ENCODE assay signal across 30 cellular contexts in genomic region chr19:28065026-28065425, GRCh38.
DNase-seq lines count a peak whose midpoint lies in the region; ATAC-seq, FAIRE-seq and TF ChIP-seq lines count a peak whose summit lies in the region.
"Had no signal": no experiment of that assay in that cellular context is flagged by ENCODE, and none has a peak within 500 bp of the region (broad histone marks: within the 10 kb centered on the region; RNA-seq: fewer than 3 reads in every experiment).

No MANE protein-coding gene starts in this region.

- H3K27me3 Mint-ChIP-seq in activated T-helper 17 cell treated with anti-CD3 and anti-CD28 coated beads, Interleukin-2, amount 50 U/mL, for 72 hours = no peaks in the 10 kb centered on the region
- H3K27me3 Mint-ChIP-seq: activated CD8-positive, alpha-beta memory T cell treated with anti-CD3 and anti-CD28 coated beads, Interleukin-2, amount 10 ng/mL, durations not matched to agents 7 days and 5 days; central memory CD8-positive, alpha-beta T cell; dendritic cell treated with granulocyte-macrophage colony-stimulating factor and Interleukin-4, amounts not matched to agents 40 ng/mL and 50 ng/mL, for 4 days; IgD-negative memory B cell had no signal

- no peaks in the 10 kb centered on the region for H3K9me3 ChIP-seq in smooth muscle cell (replicated peaks; ENCODE audit: low read depth)
- H3K9me3 ChIP-seq: esophagus muscularis mucosa, left ventricle myocardium inferior, psoas muscle, tibial artery had no signal

- H3K27me3 ChIP-seq in H7 (ENCODE audit: control insufficient read depth, insufficient read depth, low read length) (no peaks in the 10 kb centered on the region), bronchial epithelial cell (ENCODE audit: control insufficient read depth, insufficient read depth, low read length) (no peaks in the 10 kb centered on the region), smooth muscle cell (ENCODE audit: low read depth) (no peaks in the 10 kb centered on the region)
- H3K27me3 ChIP-seq: esophagus muscularis mucosa, heart right ventricle, sigmoid colon, tibial artery had no signal

- no peaks in the 10 kb centered on the region for H3K9me3 Mint-ChIP-seq in activated T-helper 17 cell treated with anti-CD3 and anti-CD28 coated beads, Interleukin-2, amount 50 U/mL, for 72 hours
- H3K9me3 Mint-ChIP-seq: activated T-cell treated with anti-CD3 and anti-CD28 coated beads, Interleukin-2, amount 50 U/mL, for 4 hours; central memory CD8-positive, alpha-beta T cell; mesothelial cell of epicardium had no signal

- peak overlapping the region; percentile 15 for H3K27ac ChIP-seq in smooth muscle cell (ENCODE audit: low read depth)
- H3K27ac ChIP-seq: esophagus muscularis mucosa, heart right ventricle, left ventricle myocardium inferior, psoas muscle, sigmoid colon, SK-N-MC, tibial artery had no signal

- H2AFZ ChIP-seq in smooth muscle cell (ENCODE audit: low read depth) = no peak overlapping the region

- H3K79me2 ChIP-seq in smooth muscle cell (ENCODE audit: low read depth) = no peaks in the 10 kb centered on the region

- no peak overlapping the region for H3K4me3 ChIP-seq in H7 (ENCODE audit: insufficient read depth, low read depth, low read length)
- H3K4me3 ChIP-seq in bronchial epithelial cell (ENCODE audit: low read depth, low read length) = no peak overlapping the region
- no peak overlapping the region for H3K4me3 ChIP-seq in smooth muscle cell
- H3K4me3 ChIP-seq: esophagus muscularis mucosa, heart right ventricle, left ventricle myocardium inferior, psoas muscle, sigmoid colon, SK-N-MC, tibial artery had no signal

- no peaks in the 10 kb centered on the region for H4K20me1 ChIP-seq in smooth muscle cell (ENCODE audit: low read depth)

- 5% methylated on average over 1 of the region's 1 CpG for WGBS in smooth muscle cell (ENCODE audit: low lambda C conversion rate)

- DNase-seq in H7 (peak; percentile 21), bronchial epithelial cell (ENCODE audit: low read depth) (peak; percentile 18), iris pigment epithelial cell (ENCODE audit: low read depth) (peak; percentile 5), smooth muscle cell (lab: John Stamatoyannopoulos, UW; ENCODE audit: unreplicated experiment) (no peak), NCI-H1105 (lab: John Stamatoyannopoulos, UW) (no peak), frontal cortex (ENCODE audit: low spot score in 2 of 2) (no peak)
- DNase-seq: activated CD4-positive, alpha-beta T cell treated with anti-CD3 and anti-CD28 coated beads, Interleukin-2, amount 50 U/mL, for 4 hours; activated CD8-positive, alpha-beta memory T cell treated with anti-CD3 and anti-CD28 coated beads, Interleukin-2, amount 10 ng/mL, durations not matched to agents 7 days and 5 days; activated gamma-delta T cell treated with Interleukin-2 at 50 U/mL for 16 hours; activated T-cell treated with anti-CD3 and anti-CD28 coated beads, Interleukin-2, amount 50 U/mL, for 4 hours; C1 segment of cervical spinal cord; Calu3; DND-41; heart right ventricle; left ventricle myocardium inferior; naive thymus-derived CD4-positive, alpha-beta T cell; NCI-H1048; NCI-H1694; occipital lobe; psoas muscle; sigmoid colon; stimulated activated CD4-positive, alpha-beta T cell treated with anti-CD3 and anti-CD28 coated beads, Interleukin-4, amount 100 ng/mL, for 1 hour; tibial artery had no signal

- no peak overlapping the region for H3K4me3 Mint-ChIP-seq in activated T-helper 17 cell treated with anti-CD3 and anti-CD28 coated beads, Interleukin-2, amount 50 U/mL, for 72 hours
- H3K4me3 Mint-ChIP-seq: activated CD8-positive, alpha-beta memory T cell treated with anti-CD3 and anti-CD28 coated beads, Interleukin-2, amount 10 ng/mL, durations not matched to agents 7 days and 5 days; activated T-cell treated with anti-CD3 and anti-CD28 coated beads, Interleukin-2, amount 50 U/mL, for 4 hours; central memory CD8-positive, alpha-beta T cell; dendritic cell treated with granulocyte-macrophage colony-stimulating factor and Interleukin-4, amounts not matched to agents 40 ng/mL and 50 ng/mL, for 4 days; IgD-negative memory B cell; mesothelial cell of epicardium; naive thymus-derived CD4-positive, alpha-beta T cell had no signal

- ATAC-seq in activated T-helper 17 cell treated with anti-CD3 and anti-CD28 coated beads, Interleukin-2, amount 50 U/mL, for 72 hours (replicated peaks) = no peak
- ATAC-seq: activated CD8-positive, alpha-beta memory T cell treated with anti-CD3 and anti-CD28 coated beads, Interleukin-2, amount 10 ng/mL, durations not matched to agents 7 days and 5 days; activated T-cell treated with anti-CD3 and anti-CD28 coated beads, Interleukin-2, amount 50 U/mL, for 4 hours; heart right ventricle; naive thymus-derived CD4-positive, alpha-beta T cell; psoas muscle had no signal

- no peaks in the 10 kb centered on the region for H3F3A ChIP-seq in smooth muscle cell (ENCODE audit: low read depth)

- TF ChIP-seq CTCF in bronchial epithelial cell (IDR thresholded peaks at IDR 0.05; ENCODE audit: insufficient read depth, low read length, severe bottlenecking) (no peak), smooth muscle cell (IDR thresholded peaks at IDR 0.05; ENCODE audit: borderline replicate concordance, insufficient read depth, poor library complexity, severe bottlenecking) (no peak)

- FAIRE-seq in bronchial epithelial cell (lab: Jason Lieb, UNC) = no peak
- no peak for FAIRE-seq in frontal cortex (lab: Jason Lieb, UNC)

- no peaks in the 10 kb centered on the region for H3K36me3 Mint-ChIP-seq in activated T-helper 17 cell treated with anti-CD3 and anti-CD28 coated beads, Interleukin-2, amount 50 U/mL, for 72 hours (ENCODE audit: low read depth)
- H3K36me3 Mint-ChIP-seq: activated CD8-positive, alpha-beta memory T cell treated with anti-CD3 and anti-CD28 coated beads, Interleukin-2, amount 10 ng/mL, durations not matched to agents 7 days and 5 days; IgD-negative memory B cell; mesothelial cell of epicardium; naive thymus-derived CD4-positive, alpha-beta T cell had no signal

- H3K9ac ChIP-seq in smooth muscle cell (ENCODE audit: low read depth) = no peak overlapping the region

- H3K27ac Mint-ChIP-seq in activated T-helper 17 cell treated with anti-CD3 and anti-CD28 coated beads, Interleukin-2, amount 50 U/mL, for 72 hours = no peak overlapping the region
- H3K27ac Mint-ChIP-seq: activated CD8-positive, alpha-beta memory T cell treated with anti-CD3 and anti-CD28 coated beads, Interleukin-2, amount 10 ng/mL, durations not matched to agents 7 days and 5 days; dendritic cell treated with granulocyte-macrophage colony-stimulating factor and Interleukin-4, amounts not matched to agents 40 ng/mL and 50 ng/mL, for 4 days; IgD-negative memory B cell; mesothelial cell of epicardium; naive thymus-derived CD4-positive, alpha-beta T cell had no signal

- H3K36me3 ChIP-seq in H7 (replicated peaks; ENCODE audit: control insufficient read depth, insufficient read depth, low read length) = no peaks in the 10 kb centered on the region
- no peaks in the 10 kb centered on the region for H3K36me3 ChIP-seq in bronchial epithelial cell (ENCODE audit: control insufficient read depth, insufficient read depth, low read length)
- H3K36me3 ChIP-seq in smooth muscle cell (ENCODE audit: low read depth) = no peaks in the 10 kb centered on the region
- H3K36me3 ChIP-seq: esophagus muscularis mucosa, heart right ventricle, left ventricle myocardium inferior, sigmoid colon, tibial artery had no signal

- no peaks in the 10 kb centered on the region for H3K4me1 Mint-ChIP-seq in activated T-helper 17 cell treated with anti-CD3 and anti-CD28 coated beads, Interleukin-2, amount 50 U/mL, for 72 hours
- H3K4me1 Mint-ChIP-seq: activated CD8-positive, alpha-beta memory T cell treated with anti-CD3 and anti-CD28 coated beads, Interleukin-2, amount 10 ng/mL, durations not matched to agents 7 days and 5 days; central memory CD8-positive, alpha-beta T cell; IgD-negative memory B cell; mesothelial cell of epicardium; naive thymus-derived CD4-positive, alpha-beta T cell had no signal

- H3K4me1 ChIP-seq in smooth muscle cell (ENCODE audit: low read depth) = peaks cover 8% of the 10 kb centered on the region
- H3K4me1 ChIP-seq: esophagus muscularis mucosa, heart right ventricle, left ventricle myocardium inferior, psoas muscle, sigmoid colon, tibial artery had no signal

- peak overlapping the region; percentile 36 for H3K4me2 ChIP-seq in smooth muscle cell

Comparison
In these comparisons a context has a peak if more than half of its experiments do, and no peak if none do; other contexts are left out.
1. DNase-seq: peak in H7 (single experiment), bronchial epithelial cell (single experiment) and iris pigment epithelial cell (single experiment); none in smooth muscle cell (single experiment), NCI-H1105 (single experiment) and frontal cortex (0 of 2).